Comparison of ENCODE assay signal across 8 cellular contexts in the genomic region with DNA sequence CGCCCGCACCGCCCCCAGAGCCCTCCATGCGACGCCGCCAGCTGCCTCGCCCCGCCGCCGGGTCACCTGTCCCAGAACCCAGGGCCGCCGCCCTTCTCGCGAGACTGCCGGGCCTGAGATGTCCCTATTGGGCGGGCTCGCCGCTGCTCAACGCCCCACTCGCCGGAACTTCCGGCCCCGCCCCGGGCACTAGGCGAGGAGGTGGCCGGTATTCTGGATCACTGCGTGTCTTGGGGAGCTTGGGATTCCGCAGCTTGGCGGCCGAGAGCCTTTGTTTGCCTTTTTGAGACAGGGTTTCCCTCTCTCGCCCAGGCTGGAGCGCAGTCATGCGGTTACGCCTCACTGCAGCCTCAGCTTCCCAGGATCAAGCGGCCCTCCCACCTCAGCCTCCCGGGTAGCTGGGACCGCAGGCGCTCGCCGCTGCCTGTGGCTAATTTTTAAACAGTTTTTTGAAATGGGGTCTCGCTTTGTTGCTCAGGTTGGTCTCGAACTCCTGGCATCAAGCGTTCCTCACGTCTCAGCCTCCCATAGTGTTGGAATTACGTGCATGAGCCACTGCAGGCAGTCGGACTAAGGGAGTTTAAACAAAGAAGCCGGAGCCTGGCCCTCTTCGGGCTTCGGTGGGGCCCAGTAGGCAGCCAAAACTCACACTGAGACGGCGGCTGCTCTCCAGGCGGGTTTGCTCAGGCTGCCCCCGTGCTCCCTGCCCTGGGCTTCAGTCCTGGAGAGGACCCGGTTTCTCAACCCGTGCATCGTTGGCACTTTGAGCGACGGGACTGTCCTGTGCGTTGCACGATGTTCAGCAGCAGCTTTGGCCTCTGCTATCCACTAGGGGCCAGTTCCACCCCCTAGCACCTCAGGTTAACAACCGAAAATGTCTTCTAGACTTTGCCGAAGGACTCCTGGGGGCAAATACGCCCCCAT. TPM values are rescaled to one million over a fixed set of nuclear protein-coding genes. Genes with fewer than 3 reads are reported as not detected.
DNase-seq lines count a peak whose midpoint lies in the region; ATAC-seq, FAIRE-seq and TF ChIP-seq lines count a peak whose summit lies in the region.

A gene (minus strand): TSS at position 43 of the 924 bp plus-strand sequence. CDS start 15 bp downstream, at position 28.

- H3K4me1 ChIP-seq in CD4-positive, CD25-positive, alpha-beta regulatory T cell (ENCODE audit: control insufficient read depth, insufficient read depth, low read length, poor library complexity, severe bottlenecking), result peaks cover 29% of the 10 kb centered on the region
- peaks cover 42% of the 10 kb centered on the region for H3K4me1 ChIP-seq in HepG2 (ENCODE audit: insufficient read depth, low read length)

- H3K4me1 Mint-ChIP-seq in CD4-positive, CD25-positive, alpha-beta regulatory T cell, result peaks cover 9 to 37% (median 29%) of the 10 kb centered on the region in 4 donors

- H2AFZ ChIP-seq in HepG2 (ENCODE audit: low read length), result no peak within 1 kb of the TSS

- no peaks in the 10 kb centered on the region for H3K9me3 ChIP-seq in CD4-positive, CD25-positive, alpha-beta regulatory T cell (ENCODE audit: control insufficient read depth in 2 of 2, low read length in 2 of 2)
- H3K9me3 ChIP-seq in HepG2 (ENCODE audit: low read length), result peaks cover 4% of the 10 kb centered on the region; the same call in 1 of the 2 replicates

- in situ Hi-C loops in HepG2 (cut with HindIII; ENCODE audit: extremely low pct_ligation_motif_present, low pct_unique_long_range_greater_than_20kb), result no loop called here

- H3K27me3 Mint-ChIP-seq in CD4-positive, CD25-positive, alpha-beta regulatory T cell, result no peaks in the 10 kb centered on the region

- intact Hi-C loops in HepG2 (cut with micrococcal nuclease; ENCODE audit: unreplicated experiment), result no loop called here

- peaks cover 33% of the 10 kb centered on the region for H3K79me2 ChIP-seq in HepG2 (ENCODE audit: insufficient read depth, low read length)

- TF ChIP-seq RAD21 in HepG2 (CRISPR knock-in tag; IDR thresholded peaks at IDR 0.05), result no peak

- peak; percentile 81 to 95 (median 88) for DNase-seq in CD4-positive, CD25-positive, alpha-beta regulatory T cell
- peak; percentile 86 for DNase-seq in NCI-H748 treated with DMSO at 0.1 percent for 48 hours (lab: John Stamatoyannopoulos, UW)
- DNase-seq in activated CD4-positive, alpha-beta T cell treated with anti-CD3 and anti-CD28 coated beads, Interleukin-2, amount 50 U/mL, for 4 hours, result peak; percentile 77 to 85
- peak; percentile 93 for DNase-seq in dermis blood vessel endothelial cell
- DNase-seq in HepG2 (ENCODE audit: low spot score), result peak; percentile 86
- DNase-seq in stimulated activated CD4-positive, alpha-beta T cell treated with anti-CD3 and anti-CD28 coated beads, Interleukin-2, amount 100 ng/mL, for 48 hours, result peak; percentile 89

- peak in 1 of 2 experiments; percentile 18; a peak in 1 of 4 replicates for TF ChIP-seq EP300 in HepG2 (IDR thresholded peaks at IDR 0.05; ENCODE audit: low read depth in 2 of 2, low read length in 2 of 2)
- TF ChIP-seq EP300 in HepG2 (CRISPR knock-in tag; IDR thresholded peaks at IDR 0.05; ENCODE audit: borderline replicate concordance), result no peak

- FAIRE-seq in HepG2 (lab: Jason Lieb, UNC), result peak; percentile 46

- peak within 1 kb of the TSS; percentile 62 for H3K4me3 ChIP-seq in CD4-positive, CD25-positive, alpha-beta regulatory T cell (ENCODE audit: low read depth, low read length)
- H3K4me3 ChIP-seq in HepG2 (replicated peaks in 1 of 3; ENCODE audit: insufficient read depth in 1 of 3, low read depth in 2 of 3, low read length in 3 of 3), result peak within 1 kb of the TSS; percentile 68 to 96 (median 92)

- WGBS in HepG2 (ENCODE audit: low lambda C conversion rate), result 4% methylated on average over 15 of the region's 63 CpGs

- peak; percentile 89 to 92 for ATAC-seq in CD4-positive, CD25-positive, alpha-beta regulatory T cell (ENCODE audit: low read depth in 2 of 2)
- peak; percentile 87 for ATAC-seq in GM19397 (IDR thresholded peaks at IDR 0.05; ENCODE audit: unreplicated experiment)
- ATAC-seq in HG03565 (IDR thresholded peaks at IDR 0.05; ENCODE audit: unreplicated experiment), result peak; percentile 74
- ATAC-seq in HepG2, result peak; percentile 97

- BruUV-seq in HepG2 (replicated peaks; lab: Mats Ljungman, UMichigan), result TSS peak; percentile 84

- peak; percentile 93 to 95 for TF ChIP-seq POLR2A in HepG2 (IDR thresholded peaks at IDR 0.05; ENCODE audit: insufficient read depth in 1 of 2, low read depth in 2 of 2, low read length in 2 of 2)

- POLR2A ChIA-PET in HepG2 (lab: Yijun Ruan, JAX), result interaction anchor here (0.8 to 2.2 kb wide), 5 partner anchors 13 to 81 kb away, joined by 3 to 11 read pairs (median 6); no protein-coding TSS in a partner anchor

- peaks cover 13% of the 10 kb centered on the region for H3K36me3 Mint-ChIP-seq in CD4-positive, CD25-positive, alpha-beta regulatory T cell

- peaks cover 2% of the 10 kb centered on the region for H3K36me3 ChIP-seq in CD4-positive, CD25-positive, alpha-beta regulatory T cell (ENCODE audit: control insufficient read depth, insufficient read depth, low read length)
- H3K36me3 ChIP-seq in HepG2 (replicated peaks in 1 of 2; ENCODE audit: control insufficient read depth in 1 of 2, insufficient read depth in 2 of 2, low read length in 2 of 2), result peaks cover 0 to 11% of the 10 kb centered on the region in 2 experiments; a peak in 2 of 5 replicates

- H3K27ac Mint-ChIP-seq in CD4-positive, CD25-positive, alpha-beta regulatory T cell, result peak within 1 kb of the TSS; percentile 26 to 75 (median 46)

- H3K4me3 Mint-ChIP-seq in CD4-positive, CD25-positive, alpha-beta regulatory T cell, result peak within 1 kb of the TSS; percentile 85 to 93 (median 90)

- peaks cover 5% of the 10 kb centered on the region; the same call in 1 of the 2 replicates for H4K20me1 ChIP-seq in HepG2 (ENCODE audit: insufficient read depth, low read length)

- H3K9ac ChIP-seq in HepG2 (ENCODE audit: insufficient read depth, low read depth, low read length), result peak within 1 kb of the TSS; percentile 94

- no peak within 1 kb of the TSS for H3K27ac ChIP-seq in CD4-positive, CD25-positive, alpha-beta regulatory T cell (ENCODE audit: insufficient read depth, low read length, poor library complexity, severe bottlenecking)
- H3K27ac ChIP-seq in HepG2 (ENCODE audit: extremely low read length, insufficient read depth, low read length), result peak within 1 kb of the TSS; percentile 86

- peaks cover 4% of the 10 kb centered on the region for H3K27me3 ChIP-seq in CD4-positive, CD25-positive, alpha-beta regulatory T cell (ENCODE audit: control insufficient read depth, insufficient read depth, low read length)
- H3K27me3 ChIP-seq in HepG2 (ENCODE audit: control insufficient read depth in 1 of 2, insufficient read depth in 2 of 2, low read length in 2 of 2), result no peaks in the 10 kb centered on the region

- H3K4me2 ChIP-seq in HepG2 (ENCODE audit: low read depth, low read length), result peak within 1 kb of the TSS; percentile 81

- CTCF ChIA-PET in HepG2 (lab: Yijun Ruan, JAX; ENCODE audit: low intra/inter-chr PET ratio, low total read pairs), result no interaction called here

- no peaks in the 10 kb centered on the region for H3K9me3 Mint-ChIP-seq in CD4-positive, CD25-positive, alpha-beta regulatory T cell

- peak; percentile 33; the same call in 1 of the 2 replicates for TF ChIP-seq CTCF in HepG2 (CRISPR knock-in tag; IDR thresholded peaks at IDR 0.05)

TF ChIP-seq in HepG2, 621 proteins besides CTCF, POLR2A, EP300 and RAD21 (continues in another document):
- TF ChIP-seq PPARG (CRISPR knock-in tag; conservative IDR thresholded peaks at IDR 0.05) (peak; percentile 49; the same call in 1 of the 2 replicates), MYC (CRISPR knock-in tag; IDR thresholded peaks at IDR 0.05; ENCODE audit: borderline replicate concordance) (peak; percentile 74), ZNF703 (CRISPR knock-in tag; IDR thresholded peaks at IDR 0.05; ENCODE audit: borderline replicate concordance) (0 out of 2 replicates have a peak, but pooled peaks have one; percentile 80)

RNA-seq across cellular contexts. Expression of the gene that starts here (rescaled TPM):
- total RNA-seq in CD4-positive, CD25-positive, alpha-beta regulatory T cell, result 12.4 TPM
- polyA plus RNA-seq in CD4-positive, CD25-positive, alpha-beta regulatory T cell, result 1 to 10 TPM; 1.7 to 6.0 (median 2.5) TPM
- total RNA-seq in dermis blood vessel endothelial cell, result 30.2 and 36.9 TPM in 2 replicates
- 8.2 and 17.3 TPM in 2 replicates for total RNA-seq in HepG2 (2016; rRNA removed; fragmentation: Illumina TruSeq; extraction: Trizol)
- 21.9 and 22.2 TPM in 2 replicates for total RNA-seq in HepG2 (2016; cell fraction: cytosol; rRNA removed; fragmentation: Illumina TruSeq; extraction: Trizol; ENCODE audit: low read depth)
- total RNA-seq in HepG2 (2016; cell fraction: insoluble cytoplasmic fraction; rRNA removed; fragmentation: Illumina TruSeq; extraction: Trizol), result 8.5 and 19.3 TPM in 2 replicates
- total RNA-seq in HepG2 (2016; cell fraction: membrane; rRNA removed; fragmentation: Illumina TruSeq; extraction: Trizol), result 11.6 and 11.8 TPM in 2 replicates
- total RNA-seq in HepG2 (2016; cell fraction: nucleus; rRNA removed; fragmentation: Illumina TruSeq; extraction: Trizol), result 26.9 and 28.3 TPM in 2 replicates
- polyA plus RNA-seq in HepG2 (2011; rRNA removed), result 22.7 and 25.8 TPM in 2 replicates
- polyA plus RNA-seq in HepG2 (2011; cell fraction: cytosol; rRNA removed), result 15.4 and 23.5 TPM in 2 replicates
- 21.1 and 23.8 TPM in 2 replicates for polyA plus RNA-seq in HepG2 (2011; cell fraction: nucleus; rRNA removed)
- polyA plus RNA-seq in HepG2 (2012), result 13.2 and 17.3 TPM in 2 replicates
- polyA plus RNA-seq in HepG2 (2016; cell fraction: cytosol; fragmentation: Illumina TruSeq; extraction: Trizol; ENCODE audit: low read depth), result 2.0 and 2.3 TPM in 2 replicates
- 6.8 and 7.6 TPM in 2 replicates for polyA plus RNA-seq in HepG2 (2016; cell fraction: insoluble cytoplasmic fraction; fragmentation: Illumina TruSeq; extraction: Trizol; ENCODE audit: low read depth)
- polyA plus RNA-seq in HepG2 (2016; cell fraction: membrane; fragmentation: Illumina TruSeq; extraction: Trizol; ENCODE audit: low read depth), result 3.5 and 4.1 TPM in 2 replicates
- 28.4 and 32.6 TPM in 2 replicates for polyA plus RNA-seq in HepG2 (2016; cell fraction: nucleus; fragmentation: Illumina TruSeq; extraction: Trizol; ENCODE audit: insufficient read depth, low read depth)
- 47.4 and 97.4 TPM in 2 replicates for polyA minus RNA-seq in HepG2 (2011; rRNA and poly(A)+ RNA removed; ENCODE audit: low replicate concordance)
- 23.1 and 28.7 TPM in 2 replicates for polyA minus RNA-seq in HepG2 (2011; cell fraction: cytosol; rRNA and poly(A)+ RNA removed)
- 45.4 and 58.3 TPM in 2 replicates for polyA minus RNA-seq in HepG2 (2011; cell fraction: nucleus; rRNA and poly(A)+ RNA removed)
